Comparison of ENCODE assay signal across 12 cellular contexts in genomic region chr2:43127941-43128561, GRCh38.
DNase-seq lines count a peak whose midpoint lies in the region; ATAC-seq, FAIRE-seq and TF ChIP-seq lines count a peak whose summit lies in the region.
"Had no signal": no experiment of that assay in that cellular context is flagged by ENCODE, and none has a peak within 500 bp of the region (broad histone marks: within the 10 kb centered on the region; RNA-seq: fewer than 3 reads in every experiment).

No MANE protein-coding gene starts in this region.

- no peak overlapping the region for H3K56ac ChIP-seq in mesendoderm (ENCODE audit: low read length)

- H2AK5ac ChIP-seq in trophoblast cell (ENCODE audit: low read length) = no peak overlapping the region
- H2AK5ac ChIP-seq in mesendoderm (ENCODE audit: low read length) = no peak overlapping the region

- no peak overlapping the region for H4K12ac ChIP-seq in trophoblast cell (ENCODE audit: low read depth, low read length)

- H3K14ac ChIP-seq in trophoblast cell (ENCODE audit: low read length) = no peak overlapping the region

- H3K9me3 Mint-ChIP-seq in CD8-positive, alpha-beta memory T cell = no peaks in the 10 kb centered on the region
- H3K9me3 Mint-ChIP-seq in effector memory CD8-positive, alpha-beta T cell = no peaks in the 10 kb centered on the region

- H3K18ac ChIP-seq in trophoblast cell (ENCODE audit: low read length) (no peak overlapping the region), mesendoderm (ENCODE audit: low read length) (no peak overlapping the region)

- DNase-seq in CD8-positive, alpha-beta memory T cell = peak in 1 of 5 donors; percentile 52
- DNase-seq in NB4 (ENCODE audit: low read depth) (peak; percentile 69), trophoblast cell (no peak), H54 (ENCODE audit: insufficient read length, low spot score) (no peak), mesendoderm (no peak), ureter (ENCODE audit: low spot score) (no peak)
- DNase-seq in effector memory CD8-positive, alpha-beta T cell = no peak
- DNase-seq: activated CD4-positive, alpha-beta T cell treated with anti-CD3 and anti-CD28 coated beads for 1 hour had no signal

- H3K79me1 ChIP-seq in trophoblast cell (ENCODE audit: low read length) (peaks cover 16% of the 10 kb centered on the region), mesendoderm (ENCODE audit: low read length) (no peaks in the 10 kb centered on the region)

- CTCF ChIA-PET in CD8-positive, alpha-beta memory T cell (lab: Charles Lee) = interaction anchor here (0.6 to 21.7 kb wide), 17 partner anchors 9 to 357 kb away, joined by 3 to 820 read pairs (median 6); partner anchors contain the start of gene ZFP36L2

- H2BK12ac ChIP-seq in trophoblast cell (ENCODE audit: low read length) = no peak overlapping the region

- peak overlapping the region in 6 of 7 donors; percentile 24 to 87 (median 66) for H3K4me3 Mint-ChIP-seq in CD8-positive, alpha-beta memory T cell
- peak overlapping the region; percentile 49 to 76 for H3K4me3 Mint-ChIP-seq in effector memory CD8-positive, alpha-beta T cell

- WGBS in trophoblast cell (ENCODE audit: extremely low coverage, insufficient coverage, insufficient read length) = no CpG with 5 or more reads among the region's 8 CpGs
- WGBS in mesendoderm (ENCODE audit: extremely low coverage, insufficient coverage, low lambda C conversion rate) = no CpG with 5 or more reads among the region's 8 CpGs

- H3K4me1 Mint-ChIP-seq in CD8-positive, alpha-beta memory T cell = peaks cover 64 to 77% (median 69%) of the 10 kb centered on the region in 3 donors
- peaks cover 51 to 55% of the 10 kb centered on the region in 2 donors for H3K4me1 Mint-ChIP-seq in effector memory CD8-positive, alpha-beta T cell (ENCODE audit: low read depth in 2 of 2)

- H3K4me1 ChIP-seq in CD8-positive, alpha-beta memory T cell (ENCODE audit: insufficient read depth, low read length) = peaks cover 68% of the 10 kb centered on the region
- H3K4me1 ChIP-seq in trophoblast cell (ENCODE audit: control insufficient read depth in 1 of 2, insufficient read depth in 2 of 2, low read length in 2 of 2) (peaks cover 16 to 21% of the 10 kb centered on the region in 2 experiments), mesendoderm (ENCODE audit: control insufficient read depth, low read depth, low read length) (no peaks in the 10 kb centered on the region)

- POLR2A ChIA-PET in CD8-positive, alpha-beta memory T cell (lab: Charles Lee) = interaction anchor here (0.6 to 14.8 kb wide), 3 partner anchors 39 to 95 kb away, joined by 5 to 590 read pairs (median 6); partner anchors contain the start of gene ZFP36L2

- no peaks in the 10 kb centered on the region for H3K27me3 ChIP-seq in CD8-positive, alpha-beta memory T cell (ENCODE audit: insufficient read depth, low read length, poor library complexity, severe bottlenecking)
- no peaks in the 10 kb centered on the region for H3K27me3 ChIP-seq in trophoblast cell (ENCODE audit: insufficient read depth, low read length)
- no peaks in the 10 kb centered on the region for H3K27me3 ChIP-seq in mesendoderm (ENCODE audit: insufficient read depth, low read length, poor library complexity)

- H3K79me2 ChIP-seq in trophoblast cell (ENCODE audit: control insufficient read depth, insufficient read depth, low read length, poor library complexity) = no peaks in the 10 kb centered on the region
- no peaks in the 10 kb centered on the region for H3K79me2 ChIP-seq in mesendoderm (ENCODE audit: control insufficient read depth, insufficient read depth, low read length)

- no peak overlapping the region for H3K23ac ChIP-seq in trophoblast cell (ENCODE audit: low read length)
- no peak overlapping the region for H3K23ac ChIP-seq in mesendoderm (ENCODE audit: low read length)

- H2BK120ac ChIP-seq in trophoblast cell (ENCODE audit: insufficient read depth, low read length, poor library complexity) = no peak overlapping the region
- no peak overlapping the region for H2BK120ac ChIP-seq in mesendoderm (ENCODE audit: low read depth, low read length)

- no peaks in the 10 kb centered on the region for H3K9me3 ChIP-seq in CD8-positive, alpha-beta memory T cell (ENCODE audit: low read length)
- H3K9me3 ChIP-seq in trophoblast cell (ENCODE audit: insufficient read depth, low read depth, low read length) = peaks cover 2% of the 10 kb centered on the region
- H3K9me3 ChIP-seq: thoracic aorta had no signal

- H2BK5ac ChIP-seq in trophoblast cell (ENCODE audit: low read depth, low read length, poor library complexity) = no peak overlapping the region
- H2BK5ac ChIP-seq in mesendoderm (ENCODE audit: low read length) = no peak overlapping the region

- peaks cover 0 to 1% of the 10 kb centered on the region in 2 donors for H3K27me3 Mint-ChIP-seq in CD8-positive, alpha-beta memory T cell
- no peaks in the 10 kb centered on the region for H3K27me3 Mint-ChIP-seq in effector memory CD8-positive, alpha-beta T cell

- no peak overlapping the region for H2BK15ac ChIP-seq in mesendoderm (replicated peaks; ENCODE audit: low read depth)

- no peak for TF ChIP-seq POLR2A in NB4 (IDR thresholded peaks at IDR 0.05; ENCODE audit: extremely low read depth, insufficient read length)
- TF ChIP-seq POLR2A in H54 (IDR thresholded peaks at IDR 0.05; ENCODE audit: low read depth, low read length) = no peak

- H3K27ac Mint-ChIP-seq in CD8-positive, alpha-beta memory T cell = peak overlapping the region; percentile 91 to 100 (median 100)
- H3K27ac Mint-ChIP-seq in effector memory CD8-positive, alpha-beta T cell = peak overlapping the region; percentile 94 to 100

- no peak overlapping the region for H2AFZ ChIP-seq in trophoblast cell (ENCODE audit: insufficient read depth, low read length, poor library complexity)

- peak overlapping the region; percentile 43 for H3K27ac ChIP-seq in CD8-positive, alpha-beta memory T cell (ENCODE audit: low read depth, low read length)
- H3K27ac ChIP-seq in trophoblast cell (ENCODE audit: low read depth, low read length) = no peak overlapping the region
- H3K27ac ChIP-seq in mesendoderm (ENCODE audit: low read depth, low read length) = no peak overlapping the region
- H3K27ac ChIP-seq: epithelial cell of prostate had no signal

- no peaks in the 10 kb centered on the region for H3K36me3 ChIP-seq in CD8-positive, alpha-beta memory T cell (ENCODE audit: insufficient read depth, low read length)
- H3K36me3 ChIP-seq in trophoblast cell (ENCODE audit: control insufficient read depth in 1 of 2, insufficient read depth in 2 of 2, low read length in 2 of 2) (no peaks in the 10 kb centered on the region), mesendoderm (ENCODE audit: control insufficient read depth, insufficient read depth, low read length) (no peaks in the 10 kb centered on the region)
- H3K36me3 ChIP-seq: thoracic aorta had no signal

- H4K91ac ChIP-seq in trophoblast cell (ENCODE audit: low read depth, low read length) = peak overlapping the region; percentile 21

- no peak for ATAC-seq in effector memory CD8-positive, alpha-beta T cell (replicated peaks)

- peak overlapping the region; percentile 31 for H3K4me3 ChIP-seq in CD8-positive, alpha-beta memory T cell (ENCODE audit: low read length)
- H3K4me3 ChIP-seq in NB4 (ENCODE audit: low read depth, low read length) = peak overlapping the region; percentile 19
- H3K4me3 ChIP-seq in trophoblast cell (ENCODE audit: low read depth, low read length) = no peak overlapping the region
- no peak overlapping the region for H3K4me3 ChIP-seq in mesendoderm (ENCODE audit: low read length)
- H3K4me3 ChIP-seq: GM12878, thoracic aorta had no signal

- no peak overlapping the region for H4K8ac ChIP-seq in trophoblast cell (ENCODE audit: low read depth, low read length)
- H4K8ac ChIP-seq in mesendoderm (ENCODE audit: low read depth, low read length) = no peak overlapping the region

- H3K4me2 ChIP-seq in trophoblast cell (ENCODE audit: low read length) (no peak overlapping the region), mesendoderm (ENCODE audit: low read length) (no peak overlapping the region)

- H3K9ac ChIP-seq in trophoblast cell (ENCODE audit: low read length) (no peak overlapping the region), mesendoderm (ENCODE audit: low read length) (no peak overlapping the region)

- no peaks in the 10 kb centered on the region for H3K36me3 Mint-ChIP-seq in CD8-positive, alpha-beta memory T cell
- H3K36me3 Mint-ChIP-seq in effector memory CD8-positive, alpha-beta T cell (ENCODE audit: insufficient read depth) = peaks cover 31% of the 10 kb centered on the region

- FAIRE-seq in H54 (lab: Jason Lieb, UNC) = no peak
- FAIRE-seq: astrocyte, GM12878 had no signal

- H4K5ac ChIP-seq in mesendoderm (ENCODE audit: low read length) = no peak overlapping the region

- TF ChIP-seq CTCF in NB4 (IDR thresholded peaks at IDR 0.05; ENCODE audit: low read depth, low read length) = peak; percentile 0

- H3K4ac ChIP-seq in trophoblast cell (ENCODE audit: low read depth, low read length) = no peak overlapping the region
- H3K4ac ChIP-seq in mesendoderm (ENCODE audit: low read depth, low read length) = no peak overlapping the region

Comparison
In these comparisons a context has a peak if more than half of its experiments do, and no peak if none do; other contexts are left out.
1. H3K4me3 ChIP-seq: peak in CD8-positive, alpha-beta memory T cell (single experiment) and NB4 (single experiment); none in trophoblast cell (single experiment) and mesendoderm (single experiment).